In the genomic region with DNA sequence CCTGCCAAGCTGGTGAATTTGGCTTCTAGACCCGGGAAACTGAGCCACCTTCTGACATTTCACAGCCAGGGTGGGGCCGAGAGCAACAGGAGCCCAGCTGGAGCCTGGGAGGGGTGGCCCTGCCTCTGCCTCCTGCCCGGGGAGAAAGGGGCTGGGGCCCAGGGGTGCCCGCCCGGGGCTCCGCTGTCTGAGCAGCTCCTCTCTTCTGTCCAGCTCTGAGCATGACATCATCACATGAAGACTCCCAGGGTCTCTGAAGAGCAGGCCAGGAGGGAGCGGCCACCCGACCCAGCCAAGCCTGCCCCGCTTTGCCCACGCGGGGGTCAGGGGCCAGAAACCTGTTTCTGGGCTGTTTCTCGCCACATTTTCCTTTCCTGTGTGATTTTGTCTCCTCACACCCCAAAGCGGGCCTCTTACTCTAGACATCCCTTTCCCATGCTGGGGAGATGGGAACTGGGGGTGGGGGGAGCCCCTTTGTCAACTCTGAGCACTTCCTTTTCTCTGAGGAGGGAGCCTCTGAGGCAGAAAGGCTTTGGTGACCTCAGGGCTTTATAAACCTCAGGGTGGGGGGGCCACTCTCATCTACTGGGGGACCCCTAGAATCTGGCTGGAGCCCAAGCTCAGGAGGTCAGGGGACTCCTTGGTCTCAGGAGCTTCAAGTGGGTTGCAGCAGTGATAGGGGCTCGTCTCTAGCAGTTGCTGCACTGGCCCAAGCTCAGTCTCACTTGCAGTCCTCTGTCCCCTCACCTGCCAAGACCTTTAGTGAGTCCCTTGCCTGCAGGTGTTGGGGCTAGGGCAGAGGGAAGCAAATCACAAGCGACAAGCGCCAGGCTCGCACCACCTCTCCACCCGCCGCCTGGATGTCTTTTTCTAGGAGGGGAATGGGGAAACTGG, we compare ENCODE assay signal across 8 cellular contexts. TPM values are rescaled to one million over a fixed set of nuclear protein-coding genes. Genes with fewer than 3 reads are reported as not detected.
DNase-seq lines count a peak whose midpoint lies in the region; ATAC-seq and TF ChIP-seq lines count a peak whose summit lies in the region.

No MANE protein-coding gene starts in this region.

- no peaks in the 10 kb centered on the region for H3K9me2 ChIP-seq in MM.1S (replicated peaks; ENCODE audit: insufficient read depth, low read length)

- peaks cover 51% of the 10 kb centered on the region for H3F3A ChIP-seq in MM.1S (ENCODE audit: insufficient read depth, low read length)

- peak overlapping the region; percentile 99 for H3K27ac Mint-ChIP-seq in activated CD8-positive, alpha-beta T cell treated with anti-CD3 and anti-CD28 coated beads for 36 hours

- H4K20me1 ChIP-seq in MM.1S (ENCODE audit: insufficient read depth, low read length) = no peaks in the 10 kb centered on the region

- H2AFZ ChIP-seq in MM.1S (ENCODE audit: low read length) = no peak overlapping the region

- H3K9ac ChIP-seq in MM.1S (ENCODE audit: low read length) = no peak overlapping the region

- peak overlapping the region; percentile 84 for H3K27ac ChIP-seq in thymus (ENCODE audit: low read depth)
- no peak overlapping the region for H3K27ac ChIP-seq in MM.1S (ENCODE audit: low read length)

- POLR2A ChIA-PET in activated CD8-positive, alpha-beta T cell treated with anti-CD3 and anti-CD28 coated beads for 36 hours (lab: Charles Lee) = interaction anchor here (0.6 to 28.3 kb wide), 22 partner anchors 7 to 219 kb away, joined by 3 to 960 read pairs (median 4); a partner anchor contains a TSS

- intact Hi-C loops in activated CD8-positive, alpha-beta T cell treated with anti-CD3 and anti-CD28 coated beads for 36 hours (cut with micrococcal nuclease) = no loop called here

- H3K79me2 ChIP-seq in MM.1S (ENCODE audit: low read length) = peaks cover 24% of the 10 kb centered on the region

- no peaks in the 10 kb centered on the region for H3K9me3 ChIP-seq in thymus (ENCODE audit: control insufficient read depth)
- no peaks in the 10 kb centered on the region for H3K9me3 ChIP-seq in MM.1S (replicated peaks; ENCODE audit: insufficient read depth, low read length)

- CTCF ChIA-PET in activated CD8-positive, alpha-beta T cell treated with anti-CD3 and anti-CD28 coated beads for 36 hours (lab: Charles Lee) = interaction anchor here (0.7 to 5.0 kb wide), 11 partner anchors 7 to 377 kb away, joined by 3 to 84 read pairs (median 5); no protein-coding TSS in a partner anchor

- H3K27me3 ChIP-seq in thymus (ENCODE audit: control insufficient read depth, insufficient read depth) (no peaks in the 10 kb centered on the region), MM.1S (replicated peaks; ENCODE audit: insufficient read depth, low read length) (no peaks in the 10 kb centered on the region)

- no peak for TF ChIP-seq CTCF in activated CD8-positive, alpha-beta T cell treated with anti-CD3 and anti-CD28 coated beads for 36 hours (IDR thresholded peaks at IDR 0.05)
- TF ChIP-seq CTCF in MM.1S (IDR thresholded peaks at IDR 0.05; ENCODE audit: low read length) = no peak

- H3K9me3 Mint-ChIP-seq in activated CD8-positive, alpha-beta T cell treated with anti-CD3 and anti-CD28 coated beads for 36 hours = no peaks in the 10 kb centered on the region

- H3K27me3 Mint-ChIP-seq in activated CD8-positive, alpha-beta T cell treated with anti-CD3 and anti-CD28 coated beads for 36 hours = no peaks in the 10 kb centered on the region

- peak overlapping the region; percentile 96 for H3K4me3 Mint-ChIP-seq in activated CD8-positive, alpha-beta T cell treated with anti-CD3 and anti-CD28 coated beads for 36 hours

- H3K36me3 Mint-ChIP-seq in activated CD8-positive, alpha-beta T cell treated with anti-CD3 and anti-CD28 coated beads for 36 hours (ENCODE audit: low read depth) = peaks cover 37% of the 10 kb centered on the region

- peaks cover 34% of the 10 kb centered on the region for H3K4me1 ChIP-seq in thymus (ENCODE audit: control insufficient read depth, insufficient read depth, low read length)
- peaks cover 18% of the 10 kb centered on the region for H3K4me1 ChIP-seq in MM.1S (ENCODE audit: low read length)

- H3K4me3 ChIP-seq in thymus (ENCODE audit: low read length) (peak overlapping the region; percentile 38), MM.1S (ENCODE audit: low read length) (no peak overlapping the region)

- H3K4me2 ChIP-seq in MM.1S (ENCODE audit: low read depth, low read length) = no peak overlapping the region

- peaks cover 53% of the 10 kb centered on the region for H3K4me1 Mint-ChIP-seq in activated CD8-positive, alpha-beta T cell treated with anti-CD3 and anti-CD28 coated beads for 36 hours (ENCODE audit: low read depth)

- ATAC-seq in GM18909 (IDR thresholded peaks at IDR 0.05; ENCODE audit: poor library complexity, unreplicated experiment) = peak; percentile 16
- peak; percentile 22 for ATAC-seq in HG02885 (IDR thresholded peaks at IDR 0.05; ENCODE audit: poor library complexity, unreplicated experiment)
- peak; percentile 46 for ATAC-seq in activated CD8-positive, alpha-beta T cell treated with anti-CD3 and anti-CD28 coated beads for 36 hours

- 64% methylated on average over 19 of the region's 19 CpGs for WGBS in thymus

- H3K36me3 ChIP-seq in thymus (ENCODE audit: control insufficient read depth, insufficient read depth) (peaks cover 26% of the 10 kb centered on the region), MM.1S (replicated peaks; ENCODE audit: insufficient read depth, low read length) (no peaks in the 10 kb centered on the region)

- DNase-seq in activated CD8-positive, alpha-beta T cell treated with anti-CD3 and anti-CD28 coated beads for 36 hours = peak; percentile 92
- peak; percentile 46 for DNase-seq in medulla oblongata (ENCODE audit: extremely low spot score)
- no peak for DNase-seq in MM.1S
- no peak for DNase-seq in inferior parietal cortex (ENCODE audit: extremely low spot score)
- no peak for DNase-seq in NCI-H146 (lab: John Stamatoyannopoulos, UW)

RNA-seq across cellular contexts. Expression of a gene that starts 7.6 kb away (rescaled TPM):
- total RNA-seq in activated CD8-positive, alpha-beta T cell treated with anti-CD3 and anti-CD28 coated beads for 36 hours = 100 to 1,000 TPM; 267 to 270 TPM
- 48.1 TPM for polyA plus RNA-seq in thymus

RNA-seq across cellular contexts. Expression of a gene that starts 32.5 kb away (rescaled TPM):
- total RNA-seq in activated CD8-positive, alpha-beta T cell treated with anti-CD3 and anti-CD28 coated beads for 36 hours = 10 to 100 TPM; 37.2 to 44.5 TPM
- polyA plus RNA-seq in thymus = 1.6 TPM

RNA-seq across cellular contexts. Expression of a gene that starts 35.3 kb away (rescaled TPM):
- under 1 TPM; 0.49 to 0.52 TPM for total RNA-seq in activated CD8-positive, alpha-beta T cell treated with anti-CD3 and anti-CD28 coated beads for 36 hours
- polyA plus RNA-seq in thymus = 7.3 TPM

Comparison
In these comparisons a context has a peak if more than half of its experiments do, and no peak if none do; other contexts are left out.
1. DNase-seq: peak in activated CD8-positive, alpha-beta T cell treated with anti-CD3 and anti-CD28 coated beads for 36 hours (single experiment) and medulla oblongata (single experiment); none in MM.1S (single experiment), inferior parietal cortex (single experiment) and NCI-H146 (single experiment).
2. Peak in every context shown above with its lines, with median percentiles within 50 percentile points of each other: ATAC-seq.